ENCODE assay signal across 1 cellular context in the genomic region with DNA sequence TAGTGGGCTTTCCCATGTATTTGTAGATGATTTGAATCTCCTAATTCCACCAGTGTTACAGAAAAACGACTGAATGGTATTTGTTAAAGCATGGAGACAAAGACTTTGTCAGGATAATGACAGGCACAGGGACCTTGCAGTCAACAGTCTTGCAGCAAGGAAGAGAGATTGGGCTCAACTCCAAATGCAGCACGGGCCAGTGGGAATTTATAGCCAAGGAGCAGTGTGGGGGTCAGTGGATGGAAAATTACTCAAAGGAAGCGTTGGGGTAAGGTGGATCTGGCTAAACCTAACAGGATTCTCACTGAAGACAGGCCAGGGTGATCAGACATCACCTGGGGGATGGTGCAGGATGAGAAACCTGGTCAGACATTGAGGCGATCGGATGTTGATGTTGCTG.
TF ChIP-seq lines count a peak whose summit lies in the region.

No MANE protein-coding gene starts in this region.

TF ChIP-seq in GM12891, 5 proteins besides CTCF, POLR2A, EP300 and RAD21:
- TF ChIP-seq TAF1 (IDR thresholded peaks at IDR 0.05; ENCODE audit: low read depth, low read length): no peak
- no peak for TF ChIP-seq SPI1 (IDR thresholded peaks at IDR 0.05; ENCODE audit: low read depth, low read length)
- no peak for TF ChIP-seq POU2F2 (IDR thresholded peaks at IDR 0.05; ENCODE audit: low read depth, low read length)
- TF ChIP-seq PAX5 (IDR thresholded peaks at IDR 0.05; ENCODE audit: insufficient read depth, low read length, severe bottlenecking): no peak
- TF ChIP-seq POLR2AphosphoS5 (IDR thresholded peaks at IDR 0.05; ENCODE audit: low read depth, low read length): no peak
